In the genomic region with DNA sequence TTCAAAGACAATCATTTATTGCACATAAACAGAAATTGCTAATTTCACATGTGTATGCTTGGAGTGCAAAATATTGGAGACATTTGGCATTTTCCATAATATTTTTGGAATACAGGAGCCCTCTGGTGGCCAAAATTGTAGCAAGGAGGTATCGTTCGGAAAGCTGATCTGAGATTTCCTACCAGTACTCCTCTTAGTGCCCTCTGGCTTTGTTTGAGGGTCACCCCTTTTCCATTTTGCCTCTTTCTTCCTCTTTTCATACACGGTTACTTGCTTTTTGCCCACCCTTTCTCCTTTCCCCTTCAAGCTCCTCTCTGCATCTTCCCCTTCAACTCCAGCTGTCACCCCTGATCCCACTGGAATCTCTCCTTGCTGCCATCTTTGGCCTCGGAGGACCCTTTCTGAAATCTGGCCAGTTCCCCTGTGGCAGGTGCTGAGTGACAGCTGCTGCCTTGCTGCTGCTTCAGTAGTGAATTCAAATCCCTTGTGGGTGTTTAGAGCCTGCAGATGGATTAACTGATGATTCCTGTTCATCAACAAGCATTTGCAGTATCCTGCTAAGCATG, we compare ENCODE assay signal across 8 cellular contexts.
DNase-seq lines count a peak whose midpoint lies in the region; ATAC-seq, FAIRE-seq and TF ChIP-seq lines count a peak whose summit lies in the region.

No MANE protein-coding gene starts in this region.

- H3K4me1 ChIP-seq in DOHH2 (ENCODE audit: control insufficient read depth, low read length) (no peaks in the 10 kb centered on the region), K562 (replicated peaks in 1 of 2; ENCODE audit: control insufficient read depth in 2 of 2, insufficient read depth in 2 of 2, low read length in 2 of 2) (no peaks in the 10 kb centered on the region), HepG2 (ENCODE audit: insufficient read depth, low read length) (peaks cover 48% of the 10 kb centered on the region), vagina (peaks cover 11% of the 10 kb centered on the region)

- WGBS in K562 (ENCODE audit: insufficient coverage, low coverage, missing lambda C conversion rate), result 0% methylated on average over 4 of the region's 4 CpGs
- 29% methylated on average over 4 of the region's 4 CpGs for WGBS in HepG2 (ENCODE audit: low lambda C conversion rate)

- intact Hi-C loops in K562 (cut with micrococcal nuclease), result loop anchor here (1.0 kb wide), 1 partner anchor 153 kb away; no protein-coding TSS in a partner anchor
- intact Hi-C loops in HepG2 (cut with micrococcal nuclease; ENCODE audit: unreplicated experiment), result loop anchor here (1.0 to 2.0 kb wide), 4 partner anchors 23 to 239 kb away; no protein-coding TSS in a partner anchor
- intact Hi-C loops in vagina (cut with DNase I), result no loop called here

- in situ Hi-C loops in K562 (cut with MboI), result loop anchor here (5.0 kb wide), 1 partner anchor 151 kb away; no protein-coding TSS in a partner anchor
- in situ Hi-C loops in HepG2 (cut with HindIII; ENCODE audit: extremely low pct_ligation_motif_present, low pct_unique_long_range_greater_than_20kb), result loop anchor here (5.0 kb wide), 2 partner anchors 46 to 151 kb away; no protein-coding TSS in a partner anchor

- POLR2A ChIA-PET in K562 (lab: Yijun Ruan, JAX), result no interaction called here
- POLR2A ChIA-PET in HepG2 (lab: Yijun Ruan, JAX), result interaction anchor here (1.0 to 3.6 kb wide), 6 partner anchors 22 to 46 kb away, joined by 3 to 16 read pairs (median 4); no protein-coding TSS in a partner anchor

- no peak for TF ChIP-seq EP300 in K562 (IDR thresholded peaks at IDR 0.05; ENCODE audit: low read length)
- no peak for TF ChIP-seq EP300 in HepG2 (IDR thresholded peaks at IDR 0.05; ENCODE audit: low read depth in 2 of 2, low read length in 2 of 2)
- no peak for TF ChIP-seq EP300 in HepG2 (CRISPR knock-in tag; IDR thresholded peaks at IDR 0.05; ENCODE audit: borderline replicate concordance)

- H3K9me3 ChIP-seq in DOHH2 (ENCODE audit: control insufficient read depth, insufficient read depth, low read length) (no peaks in the 10 kb centered on the region), K562 (replicated peaks; ENCODE audit: control insufficient read depth, insufficient read depth, low read depth, low read length) (no peaks in the 10 kb centered on the region), HepG2 (ENCODE audit: low read length) (no peaks in the 10 kb centered on the region), vagina (no peaks in the 10 kb centered on the region)

- H3K36me3 ChIP-seq in DOHH2 (ENCODE audit: control insufficient read depth, low read length), result no peaks in the 10 kb centered on the region
- no peaks in the 10 kb centered on the region for H3K36me3 ChIP-seq in K562 (ENCODE audit: control insufficient read depth, insufficient read depth, low read length)
- no peaks in the 10 kb centered on the region for H3K36me3 ChIP-seq in HepG2 (replicated peaks in 1 of 2; ENCODE audit: control insufficient read depth in 1 of 2, insufficient read depth in 2 of 2, low read length in 2 of 2)
- no peaks in the 10 kb centered on the region for H3K36me3 ChIP-seq in vagina

- H3K9ac ChIP-seq in K562 (ENCODE audit: insufficient read depth in 1 of 2, low read depth in 2 of 2, low read length in 2 of 2) (no peak overlapping the region), HepG2 (ENCODE audit: insufficient read depth, low read depth, low read length) (no peak overlapping the region)

- TF ChIP-seq POLR2A in K562 (conservative IDR thresholded peaks at IDR 0.05) (no peak), HepG2 (IDR thresholded peaks at IDR 0.05; ENCODE audit: insufficient read depth in 1 of 2, low read depth in 2 of 2, low read length in 2 of 2) (no peak), vagina (IDR thresholded peaks at IDR 0.05) (no peak)

- CTCF ChIA-PET in K562 (lab: Yijun Ruan, JAX; ENCODE audit: low intra/inter-chr PET ratio) (interaction anchor here (0.7 to 1.2 kb wide), 4 partner anchors 152 to 738 kb away, joined by 3 to 9 read pairs (median 3); no protein-coding TSS in a partner anchor), HepG2 (lab: Yijun Ruan, JAX; ENCODE audit: low intra/inter-chr PET ratio, low total read pairs) (interaction anchor here (0.7 to 5.2 kb wide), 6 partner anchors 40 to 239 kb away, joined by 3 to 85 read pairs (median 3); no protein-coding TSS in a partner anchor)

- H3K4me3 ChIP-seq in DOHH2 (ENCODE audit: low read length), result no peak overlapping the region
- H3K4me3 ChIP-seq in K562, result no peak overlapping the region
- no peak overlapping the region for H3K4me3 ChIP-seq in HepG2 (replicated peaks in 1 of 3; ENCODE audit: insufficient read depth in 1 of 3, low read depth in 2 of 3, low read length in 3 of 3)
- no peak overlapping the region for H3K4me3 ChIP-seq in vagina

- no peak for ATAC-seq in K562
- peak; percentile 35; the same call in 1 of the 3 replicates for ATAC-seq in HepG2
- no peak for ATAC-seq in HG02798 (IDR thresholded peaks at IDR 0.05; ENCODE audit: poor library complexity, unreplicated experiment)
- no peak for ATAC-seq in HG03354 (IDR thresholded peaks at IDR 0.05; ENCODE audit: poor library complexity, severe bottlenecking, unreplicated experiment)

- H3F3A ChIP-seq in DOHH2 (ENCODE audit: control insufficient read depth, insufficient read depth), result no peaks in the 10 kb centered on the region

- TF ChIP-seq RAD21 in K562 (CRISPR knock-in tag; conservative IDR thresholded peaks at IDR 0.05 in 1 of 2, IDR thresholded peaks at IDR 0.05 in 1 of 2) (peak; percentile 46 to 58), HepG2 (CRISPR knock-in tag; IDR thresholded peaks at IDR 0.05) (peak; percentile 80)

- no peaks in the 10 kb centered on the region for H3K9me2 ChIP-seq in DOHH2 (replicated peaks; ENCODE audit: control insufficient read depth, low read length)

- H3K9me1 ChIP-seq in K562 (ENCODE audit: control insufficient read depth, insufficient read depth, low read length), result no peaks in the 10 kb centered on the region

- TF ChIP-seq CTCF in DOHH2 (IDR thresholded peaks at IDR 0.05; ENCODE audit: low read depth, low read length, poor library complexity, severe bottlenecking), result peak; percentile 50
- peak; percentile 21 to 58 (median 53); a peak in 5 of 6 replicates for TF ChIP-seq CTCF in K562 (IDR thresholded peaks at IDR 0.05 in 2 of 3, conservative IDR thresholded peaks at IDR 0.05 in 1 of 3; ENCODE audit: insufficient read depth in 2 of 3, low read depth in 1 of 3, low read length in 3 of 3)
- peak; percentile 78 for TF ChIP-seq CTCF in HepG2 (CRISPR knock-in tag; IDR thresholded peaks at IDR 0.05)
- peak; percentile 75 to 78 (median 78) for TF ChIP-seq CTCF in vagina (IDR thresholded peaks at IDR 0.05)

- H3K79me2 ChIP-seq in DOHH2 (ENCODE audit: control insufficient read depth, low read length) (no peaks in the 10 kb centered on the region), K562 (ENCODE audit: control insufficient read depth, insufficient read depth, low read length) (no peaks in the 10 kb centered on the region), HepG2 (ENCODE audit: insufficient read depth, low read length) (no peaks in the 10 kb centered on the region)

- H3K27ac ChIP-seq in DOHH2 (ENCODE audit: low read depth, low read length) (no peak overlapping the region), K562 (ENCODE audit: extremely low read depth, low read depth, low read length) (no peak overlapping the region), HepG2 (ENCODE audit: extremely low read length, insufficient read depth, low read length) (no peak overlapping the region), vagina (no peak overlapping the region)

- BruUV-seq in K562 (replicated peaks; lab: Mats Ljungman, UMichigan) (no TSS peak), HepG2 (replicated peaks; lab: Mats Ljungman, UMichigan) (no TSS peak)

- H3K27me3 ChIP-seq in DOHH2 (ENCODE audit: control insufficient read depth, low read length) (peaks cover 4% of the 10 kb centered on the region; the same call in 1 of the 2 replicates), K562 (ENCODE audit: control insufficient read depth in 2 of 2, insufficient read depth in 2 of 2, low read length in 2 of 2) (no peaks in the 10 kb centered on the region; a peak in 1 of 5 replicates), HepG2 (ENCODE audit: control insufficient read depth in 1 of 2, insufficient read depth in 2 of 2, low read length in 2 of 2) (no peaks in the 10 kb centered on the region), vagina (no peaks in the 10 kb centered on the region)

- no peak overlapping the region for H2AFZ ChIP-seq in K562 (ENCODE audit: low read depth, low read length)
- no peak overlapping the region for H2AFZ ChIP-seq in HepG2 (ENCODE audit: low read length)

- H3K4me2 ChIP-seq in DOHH2 (ENCODE audit: low read length), result no peak overlapping the region
- H3K4me2 ChIP-seq in K562 (ENCODE audit: insufficient read depth, low read length), result no peak overlapping the region
- H3K4me2 ChIP-seq in HepG2 (ENCODE audit: low read depth, low read length), result no peak overlapping the region

- DNase-seq in KG1 (lab: John Stamatoyannopoulos, UW) (peak; percentile 1), K562 (ENCODE audit: extremely low read depth in 1 of 4, low spot score in 3 of 4) (peak; percentile 5 to 10 (median 9)), HepG2 (ENCODE audit: low spot score) (peak; percentile 44), vagina (ENCODE audit: extremely low spot score in 2 of 2) (no peak), NK-92 (lab: John Stamatoyannopoulos, UW; ENCODE audit: unreplicated experiment) (no peak)

- FAIRE-seq in K562 (lab: Jason Lieb, UNC) (no peak), HepG2 (lab: Jason Lieb, UNC) (no peak)

- H4K20me1 ChIP-seq in DOHH2 (ENCODE audit: control insufficient read depth, insufficient read depth, low read depth, low read length) (no peaks in the 10 kb centered on the region), K562 (replicated peaks; ENCODE audit: control insufficient read depth, insufficient read depth, low read length) (no peaks in the 10 kb centered on the region), HepG2 (ENCODE audit: insufficient read depth, low read length) (no peaks in the 10 kb centered on the region)

TF ChIP-seq in HepG2, 621 proteins besides CTCF, POLR2A, EP300 and RAD21 (continues in another document):
- no peak for TF ChIP-seq PITX1 (CRISPR knock-in tag; IDR thresholded peaks at IDR 0.05)
- TF ChIP-seq GATAD2A (CRISPR knock-in tag; IDR thresholded peaks at IDR 0.05), result 0 out of 2 replicates have a peak, but pooled peaks have one; percentile 21
- no peak for TF ChIP-seq ZNF761 (CRISPR knock-in tag; conservative IDR thresholded peaks at IDR 0.05)
- 0 out of 2 replicates have a peak, but pooled peaks have one; percentile 17 for TF ChIP-seq BCL6 (CRISPR knock-in tag; IDR thresholded peaks at IDR 0.05)
- 0 out of 2 replicates have a peak, but pooled peaks have one; percentile 29 for TF ChIP-seq SP4 (CRISPR knock-in tag; IDR thresholded peaks at IDR 0.05)

Comparison
In these comparisons a context has a peak if more than half of its experiments do, and no peak if none do; other contexts are left out.
1. DNase-seq: peak in KG1 (single experiment), K562 (4 of 4) and HepG2 (single experiment); none in vagina (0 of 2) and NK-92 (single experiment).
2. Peak in every context shown above with its lines, with median percentiles within 50 percentile points of each other: CTCF ChIP-seq.